ENCODE assay signal across 15 cellular contexts in genomic region chr11:115208808-115209259, GRCh38.
DNase-seq lines count a peak whose midpoint lies in the region; ATAC-seq, FAIRE-seq and TF ChIP-seq lines count a peak whose summit lies in the region.
"Had no signal": no experiment of that assay in that cellular context is flagged by ENCODE, and none has a peak within 500 bp of the region (broad histone marks: within the 10 kb centered on the region; RNA-seq: fewer than 3 reads in every experiment).

No MANE protein-coding gene starts in this region.

- H3K27ac Mint-ChIP-seq in activated T-helper 17 cell treated with anti-CD3 and anti-CD28 coated beads, Interleukin-2, amount 50 U/mL, for 72 hours, result no peak overlapping the region
- peak overlapping the region; percentile 49 for H3K27ac Mint-ChIP-seq in progenitor cell of endocrine pancreas
- H3K27ac Mint-ChIP-seq in activated naive CD4-positive, alpha-beta T cell treated with anti-CD3 and anti-CD28 coated beads for 36 hours, result no peak overlapping the region
- H3K27ac Mint-ChIP-seq: B cell; CD4-positive, alpha-beta T cell had no signal

- intact Hi-C loops in activated naive CD4-positive, alpha-beta T cell treated with anti-CD3 and anti-CD28 coated beads for 36 hours (cut with micrococcal nuclease), result loop anchor here (1.0 kb wide), 1 partner anchor 39 kb away; no protein-coding TSS in a partner anchor

- no peak overlapping the region for H3K4me3 Mint-ChIP-seq in activated T-helper 17 cell treated with anti-CD3 and anti-CD28 coated beads, Interleukin-2, amount 50 U/mL, for 72 hours
- no peak overlapping the region for H3K4me3 Mint-ChIP-seq in progenitor cell of endocrine pancreas (ENCODE audit: low read depth)
- H3K4me3 Mint-ChIP-seq in activated naive CD4-positive, alpha-beta T cell treated with anti-CD3 and anti-CD28 coated beads for 36 hours, result no peak overlapping the region
- H3K4me3 Mint-ChIP-seq: B cell; CD4-positive, alpha-beta T cell; H9 had no signal

- CTCF ChIA-PET in activated naive CD4-positive, alpha-beta T cell treated with anti-CD3 and anti-CD28 coated beads for 36 hours (lab: Charles Lee), result no interaction called here

- H3K9me3 Mint-ChIP-seq in activated T-helper 17 cell treated with anti-CD3 and anti-CD28 coated beads, Interleukin-2, amount 50 U/mL, for 72 hours, result no peaks in the 10 kb centered on the region
- no peaks in the 10 kb centered on the region for H3K9me3 Mint-ChIP-seq in progenitor cell of endocrine pancreas (ENCODE audit: low read depth)
- H3K9me3 Mint-ChIP-seq in activated naive CD4-positive, alpha-beta T cell treated with anti-CD3 and anti-CD28 coated beads for 36 hours, result no peaks in the 10 kb centered on the region
- H3K9me3 Mint-ChIP-seq: CD4-positive, alpha-beta T cell; H9 had no signal

- TF ChIP-seq CTCF in progenitor cell of endocrine pancreas (IDR thresholded peaks at IDR 0.05; ENCODE audit: unreplicated experiment), result no peak

- H3K27me3 Mint-ChIP-seq in activated T-helper 17 cell treated with anti-CD3 and anti-CD28 coated beads, Interleukin-2, amount 50 U/mL, for 72 hours, result peaks cover 3% of the 10 kb centered on the region
- H3K27me3 Mint-ChIP-seq in progenitor cell of endocrine pancreas, result no peaks in the 10 kb centered on the region
- H3K27me3 Mint-ChIP-seq in activated naive CD4-positive, alpha-beta T cell treated with anti-CD3 and anti-CD28 coated beads for 36 hours (ENCODE audit: low read depth), result peaks cover 2% of the 10 kb centered on the region
- H3K27me3 Mint-ChIP-seq: CD4-positive, alpha-beta T cell had no signal

- FAIRE-seq in GM12892 (lab: Jason Lieb, UNC), result peak; percentile 53

- TF ChIP-seq POLR2A in GM12892 (IDR thresholded peaks at IDR 0.05; ENCODE audit: low read depth, low read length), result no peak

- DNase-seq in DMS153 (lab: John Stamatoyannopoulos, UW) (peak; percentile 81), GM12892 (ENCODE audit: insufficient read length) (no peak), progenitor cell of endocrine pancreas (ENCODE audit: low spot score, unreplicated experiment) (no peak), NCI-H345 (lab: John Stamatoyannopoulos, UW) (no peak)
- DNase-seq in activated naive CD4-positive, alpha-beta T cell treated with anti-CD3 and anti-CD28 coated beads for 36 hours, result no peak
- DNase-seq: CD4-positive, alpha-beta T cell; EL; H9; NCI-H2029 treated with DMSO at 0.1 percent for 48 hours; NCI-H69; PC-3 had no signal

- no peaks in the 10 kb centered on the region for H3K4me1 Mint-ChIP-seq in activated T-helper 17 cell treated with anti-CD3 and anti-CD28 coated beads, Interleukin-2, amount 50 U/mL, for 72 hours
- H3K4me1 Mint-ChIP-seq in progenitor cell of endocrine pancreas (ENCODE audit: low read depth), result peaks cover 26% of the 10 kb centered on the region
- H3K4me1 Mint-ChIP-seq in activated naive CD4-positive, alpha-beta T cell treated with anti-CD3 and anti-CD28 coated beads for 36 hours (ENCODE audit: low read depth), result no peaks in the 10 kb centered on the region
- H3K4me1 Mint-ChIP-seq: B cell had no signal

- peak; percentile 34 for ATAC-seq in activated T-helper 17 cell treated with anti-CD3 and anti-CD28 coated beads, Interleukin-2, amount 50 U/mL, for 72 hours (replicated peaks)
- ATAC-seq in HG02852 (IDR thresholded peaks at IDR 0.05; ENCODE audit: unreplicated experiment) (no peak), GM21515 (IDR thresholded peaks at IDR 0.05; ENCODE audit: unreplicated experiment) (no peak)
- ATAC-seq: PC-3 had no signal

- H3K36me3 Mint-ChIP-seq in activated T-helper 17 cell treated with anti-CD3 and anti-CD28 coated beads, Interleukin-2, amount 50 U/mL, for 72 hours (ENCODE audit: low read depth), result no peaks in the 10 kb centered on the region
- H3K36me3 Mint-ChIP-seq in progenitor cell of endocrine pancreas (ENCODE audit: insufficient read depth), result peaks cover 15% of the 10 kb centered on the region
- H3K36me3 Mint-ChIP-seq in activated naive CD4-positive, alpha-beta T cell treated with anti-CD3 and anti-CD28 coated beads for 36 hours (ENCODE audit: low read depth), result no peaks in the 10 kb centered on the region
